In genomic region chr1:41891403-41891896, GRCh38 we compare ENCODE assay signal across 7 cellular contexts. TPM values are rescaled to one million over a fixed set of nuclear protein-coding genes. Genes with fewer than 3 reads are reported as not detected.
DNase-seq lines count a peak whose midpoint lies in the region; ATAC-seq and TF ChIP-seq lines count a peak whose summit lies in the region.

No MANE protein-coding gene starts in this region.

- H3K4me3 ChIP-seq in cardiac muscle cell (no peak overlapping the region), skin epidermis (peak overlapping the region in 6 of 7 experiments; percentile 12 to 23 (median 17))

- H3K27me3 Mint-ChIP-seq in activated T-cell treated with anti-CD3 and anti-CD28 coated beads, Interleukin-2, amount 50 U/mL, for 4 hours (ENCODE audit: low read depth) = no peaks in the 10 kb centered on the region

- no peaks in the 10 kb centered on the region for H3K27me3 ChIP-seq in cardiac muscle cell

- H3K9me3 ChIP-seq in cardiac muscle cell (ENCODE audit: low read depth) = no peaks in the 10 kb centered on the region

- no peak overlapping the region for H3K27ac ChIP-seq in cardiac muscle cell
- H3K27ac ChIP-seq in skin epidermis = peak overlapping the region in 20 of 21 experiments; percentile 6 to 95 (median 72)

- peaks cover 56% of the 10 kb centered on the region for H3K4me1 Mint-ChIP-seq in activated T-cell treated with anti-CD3 and anti-CD28 coated beads, Interleukin-2, amount 50 U/mL, for 4 hours (ENCODE audit: low read depth)

- peak overlapping the region; percentile 71 for H3K4me3 Mint-ChIP-seq in activated T-cell treated with anti-CD3 and anti-CD28 coated beads, Interleukin-2, amount 50 U/mL, for 4 hours

- peak; percentile 14 for TF ChIP-seq CTCF in cardiac muscle cell (IDR thresholded peaks at IDR 0.05; ENCODE audit: low read depth, low read length)

- ATAC-seq in GM18861 (IDR thresholded peaks at IDR 0.05; ENCODE audit: unreplicated experiment) (peak; percentile 86), HG02884 (IDR thresholded peaks at IDR 0.05; ENCODE audit: unreplicated experiment) (peak; percentile 84), HG02970 (IDR thresholded peaks at IDR 0.05; ENCODE audit: low FRiP score, unreplicated experiment) (no peak)
- ATAC-seq in activated T-cell treated with anti-CD3 and anti-CD28 coated beads, Interleukin-2, amount 50 U/mL, for 4 hours = peak; percentile 96 to 97

- H3K36me3 ChIP-seq in cardiac muscle cell = no peaks in the 10 kb centered on the region

- no peaks in the 10 kb centered on the region for H3K4me1 ChIP-seq in cardiac muscle cell (ENCODE audit: low read depth)

- H3K36me3 Mint-ChIP-seq in activated T-cell treated with anti-CD3 and anti-CD28 coated beads, Interleukin-2, amount 50 U/mL, for 4 hours (ENCODE audit: insufficient read depth) = no peaks in the 10 kb centered on the region

- H3K9me3 Mint-ChIP-seq in activated T-cell treated with anti-CD3 and anti-CD28 coated beads, Interleukin-2, amount 50 U/mL, for 4 hours = no peaks in the 10 kb centered on the region

- peak; percentile 22 for DNase-seq in NCI-H82 treated with DMSO at 0.1 percent for 48 hours (lab: John Stamatoyannopoulos, UW; ENCODE audit: unreplicated experiment)
- peak; percentile 51 for DNase-seq in activated T-cell treated with anti-CD3 and anti-CD28 coated beads, Interleukin-2, amount 50 U/mL, for 4 hours
- DNase-seq in cardiac muscle cell (ENCODE audit: low read depth in 1 of 2, low spot score in 1 of 2) = peak in 1 of 2 donors; percentile 51

RNA-seq across cellular contexts. Expression of gene HIVEP3, which starts 27.3 kb away (rescaled TPM):
- 100 to 1,000 TPM; 107 to 117 (median 114) TPM for total RNA-seq in activated T-cell treated with anti-CD3 and anti-CD28 coated beads, Interleukin-2, amount 50 U/mL, for 4 hours
- total RNA-seq in cardiac muscle cell = 0.42 TPM in 2 replicates
- polyA plus RNA-seq in cardiac muscle cell = 0.62 and 1.4 TPM in 2 replicates

Comparison
In these comparisons a context has a peak if more than half of its experiments do, and no peak if none do; other contexts are left out.
1. RNA of gene HIVEP3, which starts 27.3 kb away (total RNA-seq): 107 to 117 TPM in activated T-cell treated with anti-CD3 and anti-CD28 coated beads, Interleukin-2, amount 50 U/mL, for 4 hours; 0.42 TPM in cardiac muscle cell; every median in the first group is over 10 times any median in the second.